16 cellular contexts compared by ENCODE assay signal in the genomic region with DNA sequence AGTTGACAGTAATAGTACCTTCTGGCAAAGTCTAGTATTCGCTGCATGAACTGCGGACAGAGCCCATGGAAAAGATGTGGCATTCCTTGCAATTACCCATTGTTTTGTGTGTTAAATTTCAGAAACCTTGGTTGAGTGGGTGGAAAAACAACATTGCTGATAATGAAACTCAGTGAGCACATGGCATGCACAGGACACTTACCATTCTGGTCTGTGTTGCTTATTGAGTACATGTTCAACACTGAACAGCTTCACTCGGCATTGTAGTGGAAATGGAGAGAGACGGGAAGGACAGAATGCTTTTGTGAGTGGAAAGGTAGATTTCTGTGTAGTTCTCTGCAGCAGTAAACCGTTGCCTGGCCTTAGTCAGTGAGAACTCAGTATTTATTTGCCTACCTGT.
DNase-seq lines count a peak whose midpoint lies in the region; TF ChIP-seq lines count a peak whose summit lies in the region.
"Had no signal": no experiment of that assay in that cellular context is flagged by ENCODE, and none has a peak within 500 bp of the region (broad histone marks: within the 10 kb centered on the region; RNA-seq: fewer than 3 reads in every experiment).

No MANE protein-coding gene starts in this region.

- 69 to 78% methylated on average over 5 of the region's 5 CpGs for WGBS in transverse colon (ENCODE audit: low coverage in 1 of 2), 2 donors

- H3K4me1 Mint-ChIP-seq in MCF 10A (ENCODE audit: insufficient read depth, unreplicated experiment), result peaks cover 38% of the 10 kb centered on the region
- peaks cover 32% of the 10 kb centered on the region for H3K4me1 Mint-ChIP-seq in mesothelial cell of epicardium
- H3K4me1 Mint-ChIP-seq: activated T-helper 17 cell treated with anti-CD3 and anti-CD28 coated beads, Interleukin-2, amount 50 U/mL, for 72 hours had no signal

- peak overlapping the region; percentile 5 to 43 for H3K27ac ChIP-seq in breast epithelium
- peak overlapping the region; percentile 75 to 88 for H3K27ac ChIP-seq in ascending aorta
- H3K27ac ChIP-seq in muscle layer of duodenum (ENCODE audit: low read length), result peak overlapping the region; percentile 78
- peak overlapping the region; percentile 68 to 77 (median 76) for H3K27ac ChIP-seq in transverse colon

- TF ChIP-seq CTCF in breast epithelium (IDR thresholded peaks at IDR 0.05) (no peak), MCF 10A (IDR thresholded peaks at IDR 0.05; ENCODE audit: unreplicated experiment) (no peak), ascending aorta (IDR thresholded peaks at IDR 0.05) (no peak), transverse colon (IDR thresholded peaks at IDR 0.05) (no peak), mesothelial cell of epicardium (IDR thresholded peaks at IDR 0.05; ENCODE audit: unreplicated experiment) (no peak)

- no peak for TF ChIP-seq EP300 in transverse colon (IDR thresholded peaks at IDR 0.05; ENCODE audit: low read depth)

- H3K9me3 ChIP-seq in breast epithelium (no peaks in the 10 kb centered on the region), ascending aorta (no peaks in the 10 kb centered on the region), muscle layer of duodenum (ENCODE audit: control insufficient read depth in 1 of 2, low read length in 2 of 2) (no peaks in the 10 kb centered on the region), transverse colon (no peaks in the 10 kb centered on the region)

- H3K9me3 Mint-ChIP-seq in MCF 10A (ENCODE audit: unreplicated experiment), result no peaks in the 10 kb centered on the region
- no peaks in the 10 kb centered on the region for H3K9me3 Mint-ChIP-seq in mesothelial cell of epicardium

- no peaks in the 10 kb centered on the region for H3K27me3 Mint-ChIP-seq in MCF 10A (ENCODE audit: insufficient read depth, unreplicated experiment)
- no peaks in the 10 kb centered on the region for H3K27me3 Mint-ChIP-seq in mesothelial cell of epicardium (ENCODE audit: low read depth)
- H3K27me3 Mint-ChIP-seq: activated T-helper 17 cell treated with anti-CD3 and anti-CD28 coated beads, Interleukin-2, amount 50 U/mL, for 72 hours had no signal

- intact Hi-C loops in breast epithelium (cut with DNase I; ENCODE audit: low total_unique reads) (no loop called here), MCF 10A (cut with micrococcal nuclease) (no loop called here), ascending aorta (cut with DNase I) (loop anchor here (5.0 kb wide), 2 partner anchors 77 to 118 kb away; no protein-coding TSS in a partner anchor), transverse colon (cut with DNase I; ENCODE audit: low total_unique reads) (no loop called here)

- H3K36me3 ChIP-seq in breast epithelium (no peaks in the 10 kb centered on the region), ascending aorta (no peaks in the 10 kb centered on the region), muscle layer of duodenum (ENCODE audit: control insufficient read depth in 1 of 2, insufficient read depth in 2 of 2, low read length in 2 of 2) (peaks cover 0 to 23% of the 10 kb centered on the region in 2 donors), transverse colon (no peaks in the 10 kb centered on the region)

- H3K4me1 ChIP-seq in breast epithelium (peaks cover 0 to 5% of the 10 kb centered on the region in 2 donors), ascending aorta (peaks cover 20 to 71% of the 10 kb centered on the region in 2 donors), muscle layer of duodenum (ENCODE audit: control insufficient read depth in 1 of 2, insufficient read depth in 2 of 2, low read length in 2 of 2) (peaks cover 17 to 49% of the 10 kb centered on the region in 2 donors), transverse colon (peaks cover 9 to 58% (median 46%) of the 10 kb centered on the region in 4 donors)

- H3K27me3 ChIP-seq in breast epithelium (no peaks in the 10 kb centered on the region), ascending aorta (no peaks in the 10 kb centered on the region), muscle layer of duodenum (ENCODE audit: low read depth, low read length) (no peaks in the 10 kb centered on the region), transverse colon (no peaks in the 10 kb centered on the region)

- in situ Hi-C loops in transverse colon (cut with MboI; ENCODE audit: low pct_ligation_motif_present in 1 of 4, low pct_unique_long_range_greater_than_20kb in 1 of 4, low sequenced_read_pairs in 3 of 4), result no loop called here

- no peak for TF ChIP-seq POLR2A in breast epithelium (IDR thresholded peaks at IDR 0.05)
- TF ChIP-seq POLR2A in transverse colon (IDR thresholded peaks at IDR 0.05), result no peak

- BruUV-seq in MCF 10A (replicated peaks; lab: Mats Ljungman, UMichigan), result no TSS peak

- no peak overlapping the region for H3K27ac Mint-ChIP-seq in MCF 10A (ENCODE audit: low read depth, unreplicated experiment)
- no peak overlapping the region for H3K27ac Mint-ChIP-seq in mesothelial cell of epicardium
- H3K27ac Mint-ChIP-seq: activated T-helper 17 cell treated with anti-CD3 and anti-CD28 coated beads, Interleukin-2, amount 50 U/mL, for 72 hours had no signal

- POLR2A ChIA-PET in MCF 10A (lab: Yijun Ruan, JAX), result no interaction called here

- H3K4me3 ChIP-seq in breast epithelium (no peak overlapping the region), ascending aorta (no peak overlapping the region), muscle layer of duodenum (ENCODE audit: low read depth in 1 of 2, low read length in 2 of 2) (no peak overlapping the region), transverse colon (no peak overlapping the region)

- no peak for DNase-seq in breast epithelium (ENCODE audit: low spot score in 2 of 2)
- no peak for DNase-seq in MCF 10A (ENCODE audit: unreplicated experiment)
- no peak for DNase-seq in ascending aorta (ENCODE audit: low spot score in 2 of 2)
- DNase-seq in transverse colon, result no peak
- no peak for DNase-seq in NCI-H1930 (lab: John Stamatoyannopoulos, UW)
- no peak for DNase-seq in mesothelial cell of epicardium (ENCODE audit: low spot score in 2 of 2, unreplicated experiment in 2 of 2)
- no peak for DNase-seq in stimulated activated CD4-positive, alpha-beta T cell treated with anti-CD3 and anti-CD28 coated beads, Interleukin-2, amount 100 ng/mL, for 24 hours
- DNase-seq: kidney; NCI-H146; NCI-H510A treated with DMSO at 0.1 percent for 48 hours; occipital lobe; SIG-M5; stimulated activated CD4-positive, alpha-beta T cell treated with anti-CD3 and anti-CD28 coated beads, Interleukin-4, amount 100 ng/mL, for 4 hours; stimulated activated CD8-positive, alpha-beta memory T cell treated with anti-CD3 and anti-CD28 coated beads, Interleukin-4, amount 100 ng/mL, for 48 hours had no signal

- CTCF ChIA-PET in MCF 10A (lab: Yijun Ruan, JAX), result interaction anchor here (0.8 to 1.4 kb wide), 2 partner anchors 24 to 128 kb away, joined by 3 to 4 read pairs; no protein-coding TSS in a partner anchor

- H3K4me3 Mint-ChIP-seq in MCF 10A (ENCODE audit: unreplicated experiment) (no peak overlapping the region), mesothelial cell of epicardium (no peak overlapping the region)
- H3K4me3 Mint-ChIP-seq: activated T-helper 17 cell treated with anti-CD3 and anti-CD28 coated beads, Interleukin-2, amount 50 U/mL, for 72 hours had no signal

- H3K36me3 Mint-ChIP-seq in MCF 10A (ENCODE audit: insufficient read depth, unreplicated experiment) (peaks cover 7% of the 10 kb centered on the region), mesothelial cell of epicardium (peaks cover 7% of the 10 kb centered on the region)

Comparison
In these comparisons a context has a peak if more than half of its experiments do, and no peak if none do; other contexts are left out.
1. H3K27ac ChIP-seq: peak in every context shown above with its lines; median percentile 82 in ascending aorta; 78 in muscle layer of duodenum; 76 in transverse colon; 24 in breast epithelium.